Comparison of ENCODE assay signal across 19 cellular contexts in the genomic region with DNA sequence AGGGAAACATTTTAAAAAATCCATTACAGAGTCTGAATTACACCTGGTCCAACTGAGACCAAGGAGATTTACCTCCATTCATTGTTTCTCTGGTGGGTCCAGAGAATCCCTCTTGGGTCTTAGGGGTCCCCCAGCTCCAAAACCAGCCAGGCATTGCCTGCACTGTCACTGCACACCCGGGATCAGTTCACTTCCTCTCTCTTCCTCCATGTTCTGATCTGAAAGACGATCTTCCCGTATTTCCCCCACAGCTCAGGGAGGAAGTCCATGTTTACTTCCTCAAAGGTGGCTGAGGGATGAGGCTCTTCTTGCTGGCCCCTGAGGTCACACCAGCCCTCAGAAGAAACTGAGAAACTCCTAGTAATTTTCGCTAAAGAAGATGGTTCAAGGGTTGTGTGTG.
DNase-seq lines count a peak whose midpoint lies in the region; ATAC-seq, FAIRE-seq and TF ChIP-seq lines count a peak whose summit lies in the region.
"Had no signal": no experiment of that assay in that cellular context is flagged by ENCODE, and none has a peak within 500 bp of the region (broad histone marks: within the 10 kb centered on the region; RNA-seq: fewer than 3 reads in every experiment).

No MANE protein-coding gene starts in this region.

- H3K9me2 ChIP-seq in GM23338 (ENCODE audit: insufficient read depth): no peaks in the 10 kb centered on the region; the same call in 1 of the 2 replicates

- H3K4me2 ChIP-seq in GM23338: no peak overlapping the region
- no peak overlapping the region for H3K4me2 ChIP-seq in neural progenitor cell

- H3K4me1 Mint-ChIP-seq in GM23338: no peaks in the 10 kb centered on the region; the same call in 2 of the 3 replicates
- H3K4me1 Mint-ChIP-seq in neural progenitor cell: peaks cover 20% of the 10 kb centered on the region
- H3K4me1 Mint-ChIP-seq in activated CD4-positive, alpha-beta memory T cell treated with anti-CD3 and anti-CD28 coated beads, Interleukin-2, amount 10 ng/mL, durations not matched to agents 7 days and 5 days: no peaks in the 10 kb centered on the region
- H3K4me1 Mint-ChIP-seq: CD4-positive, alpha-beta memory T cell; IgD-negative memory B cell; T-cell had no signal

- H3K27ac Mint-ChIP-seq in GM23338 (no peak overlapping the region), neural progenitor cell (peak overlapping the region; percentile 88)
- H3K27ac Mint-ChIP-seq in activated CD4-positive, alpha-beta memory T cell treated with anti-CD3 and anti-CD28 coated beads, Interleukin-2, amount 10 ng/mL, durations not matched to agents 7 days and 5 days: no peak overlapping the region
- H3K27ac Mint-ChIP-seq: CD4-positive, alpha-beta memory T cell; IgD-negative memory B cell; T-cell had no signal

- H3K27ac ChIP-seq in GM23338 (ENCODE audit: low read depth) (no peak overlapping the region), neural progenitor cell (no peak overlapping the region)
- H3K27ac ChIP-seq: GM23248 had no signal

- H3K79me2 ChIP-seq in GM23338 (replicated peaks; ENCODE audit: insufficient read depth): no peaks in the 10 kb centered on the region
- no peaks in the 10 kb centered on the region for H3K79me2 ChIP-seq in neural progenitor cell (ENCODE audit: low read depth)

- CTCF ChIA-PET in activated CD4-positive, alpha-beta memory T cell treated with anti-CD3 and anti-CD28 coated beads, Interleukin-2, amount 10 ng/mL, durations not matched to agents 7 days and 5 days (lab: Charles Lee): no interaction called here

- no peaks in the 10 kb centered on the region for H3F3A ChIP-seq in GM23338 (replicated peaks; ENCODE audit: low read depth)
- H3F3A ChIP-seq in neural progenitor cell (ENCODE audit: low read depth): no peaks in the 10 kb centered on the region

- H3K27me3 Mint-ChIP-seq in GM23338 (ENCODE audit: insufficient read depth, low read depth, poor library complexity): peaks cover 2% of the 10 kb centered on the region
- peaks cover 9% of the 10 kb centered on the region for H3K27me3 Mint-ChIP-seq in neural progenitor cell (ENCODE audit: insufficient read depth, low read depth)
- no peaks in the 10 kb centered on the region for H3K27me3 Mint-ChIP-seq in activated CD4-positive, alpha-beta memory T cell treated with anti-CD3 and anti-CD28 coated beads, Interleukin-2, amount 10 ng/mL, durations not matched to agents 7 days and 5 days

- H3K4me1 ChIP-seq in GM23338 (ENCODE audit: insufficient read depth) (no peaks in the 10 kb centered on the region), neural progenitor cell (peaks cover 21% of the 10 kb centered on the region)

- H3K36me3 Mint-ChIP-seq in GM23338 (ENCODE audit: low read depth) (no peaks in the 10 kb centered on the region), neural progenitor cell (no peaks in the 10 kb centered on the region)
- H3K36me3 Mint-ChIP-seq in activated CD4-positive, alpha-beta memory T cell treated with anti-CD3 and anti-CD28 coated beads, Interleukin-2, amount 10 ng/mL, durations not matched to agents 7 days and 5 days (ENCODE audit: low read depth): no peaks in the 10 kb centered on the region
- H3K36me3 Mint-ChIP-seq: CD4-positive, alpha-beta memory T cell; IgD-negative memory B cell; T-cell had no signal

- peak; percentile 63 for FAIRE-seq in HTR-8/SVneo (lab: Jason Lieb, UNC)

- H3K4me3 ChIP-seq in GM23338 (no peak overlapping the region), neural progenitor cell (no peak overlapping the region)
- H3K4me3 ChIP-seq: GM23248, MG63 had no signal

- H4K20me1 ChIP-seq in GM23338 (replicated peaks; ENCODE audit: insufficient read depth) (no peaks in the 10 kb centered on the region), neural progenitor cell (ENCODE audit: low read depth) (no peaks in the 10 kb centered on the region)

- H3K9me3 Mint-ChIP-seq in GM23338 (no peaks in the 10 kb centered on the region; the same call in 1 of the 3 replicates), neural progenitor cell (peaks cover 4% of the 10 kb centered on the region)
- H3K9me3 Mint-ChIP-seq in activated CD4-positive, alpha-beta memory T cell treated with anti-CD3 and anti-CD28 coated beads, Interleukin-2, amount 10 ng/mL, durations not matched to agents 7 days and 5 days: no peaks in the 10 kb centered on the region
- H3K9me3 Mint-ChIP-seq: CD4-positive, alpha-beta memory T cell; T-cell had no signal

- no peaks in the 10 kb centered on the region for H3K9me3 ChIP-seq in neural progenitor cell (ENCODE audit: low read depth)
- H3K9me3 ChIP-seq: Caco-2, MG63 had no signal

- POLR2A ChIA-PET in activated CD4-positive, alpha-beta memory T cell treated with anti-CD3 and anti-CD28 coated beads, Interleukin-2, amount 10 ng/mL, durations not matched to agents 7 days and 5 days (lab: Charles Lee): no interaction called here

- H3K4me3 Mint-ChIP-seq in GM23338 (no peak overlapping the region), neural progenitor cell (no peak overlapping the region)
- no peak overlapping the region for H3K4me3 Mint-ChIP-seq in activated CD4-positive, alpha-beta memory T cell treated with anti-CD3 and anti-CD28 coated beads, Interleukin-2, amount 10 ng/mL, durations not matched to agents 7 days and 5 days
- H3K4me3 Mint-ChIP-seq: CD4-positive, alpha-beta memory T cell; T-cell had no signal

- H3K27me3 ChIP-seq in GM23338 (ENCODE audit: insufficient read depth) (no peaks in the 10 kb centered on the region), neural progenitor cell (no peaks in the 10 kb centered on the region)
- H3K27me3 ChIP-seq: MG63 had no signal

- DNase-seq in GM23338 (ENCODE audit: low spot score) (no peak), HTR-8/SVneo (ENCODE audit: insufficient read length, low spot score) (no peak), NOMO-1 treated with DMSO at 0.1 percent for 48 hours (lab: John Stamatoyannopoulos, UW; ENCODE audit: unreplicated experiment) (peak; percentile 35), neural progenitor cell (ENCODE audit: low spot score) (no peak), KG1 (lab: John Stamatoyannopoulos, UW) (no peak), NCI-H1105 (lab: John Stamatoyannopoulos, UW) (no peak)
- no peak for DNase-seq in activated CD4-positive, alpha-beta memory T cell treated with anti-CD3 and anti-CD28 coated beads, Interleukin-2, amount 10 ng/mL, durations not matched to agents 7 days and 5 days
- DNase-seq: Caco-2; CD4-positive, alpha-beta memory T cell; DMS 273 treated with DMSO at 0.1 percent for 48 hours; DMS79 treated with DMSO at 0.1 percent for 48 hours; GM23248; HCEC 1CT; MG63; NCI-H1694 treated with DMSO at 0.1 percent for 48 hours; PC-3; Right ventricle myocardium superior; T-cell had no signal

- TF ChIP-seq CTCF in GM23338 (conservative IDR thresholded peaks at IDR 0.05; ENCODE audit: low read depth in 2 of 2): no peak
- no peak for TF ChIP-seq CTCF in neural progenitor cell (IDR thresholded peaks at IDR 0.05)

- no peak for ATAC-seq in GM23338
- ATAC-seq: PC-3, T-cell had no signal

- no peak overlapping the region for H3K9ac ChIP-seq in neural progenitor cell
- H3K9ac ChIP-seq: GM23248 had no signal

- H2AFZ ChIP-seq in GM23338: peak overlapping the region; percentile 59; the same call in 1 of the 2 replicates
- H2AFZ ChIP-seq in neural progenitor cell (replicated peaks): no peak overlapping the region
- H2AFZ ChIP-seq: GM23248 had no signal

- H3K36me3 ChIP-seq in GM23338 (ENCODE audit: insufficient read depth) (no peaks in the 10 kb centered on the region), neural progenitor cell (no peaks in the 10 kb centered on the region)
- H3K36me3 ChIP-seq: MG63 had no signal

TF ChIP-seq in GM23338, 12 proteins besides CTCF, POLR2A, EP300 and RAD21:
- no peak for TF ChIP-seq STAT1 (IDR thresholded peaks at IDR 0.05; ENCODE audit: unreplicated experiment)
- TF ChIP-seq NANOG (IDR thresholded peaks at IDR 0.05; ENCODE audit: borderline replicate concordance): no peak
- TF ChIP-seq, protein P1, sequence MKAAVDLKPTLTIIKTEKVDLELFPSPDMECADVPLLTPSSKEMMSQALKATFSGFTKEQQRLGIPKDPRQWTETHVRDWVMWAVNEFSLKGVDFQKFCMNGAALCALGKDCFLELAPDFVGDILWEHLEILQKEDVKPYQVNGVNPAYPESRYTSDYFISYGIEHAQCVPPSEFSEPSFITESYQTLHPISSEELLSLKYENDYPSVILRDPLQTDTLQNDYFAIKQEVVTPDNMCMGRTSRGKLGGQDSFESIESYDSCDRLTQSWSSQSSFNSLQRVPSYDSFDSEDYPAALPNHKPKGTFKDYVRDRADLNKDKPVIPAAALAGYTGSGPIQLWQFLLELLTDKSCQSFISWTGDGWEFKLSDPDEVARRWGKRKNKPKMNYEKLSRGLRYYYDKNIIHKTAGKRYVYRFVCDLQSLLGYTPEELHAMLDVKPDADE (IDR thresholded peaks at IDR 0.05): no peak
